In genomic region chr17:35896011-35896587, GRCh38 we compare ENCODE assay signal across 12 cellular contexts. TPM values are rescaled to one million over a fixed set of nuclear protein-coding genes. Genes with fewer than 3 reads are reported as not detected.
A peak's percentile ranks its signal among the peaks of the same experiment; 100 is the strongest.
DNase-seq lines count a peak whose midpoint lies in the region; TF ChIP-seq lines count a peak whose summit lies in the region.
"Had no signal": no experiment of that assay in that cellular context is flagged by ENCODE, and none has a peak within 500 bp of the region (broad histone marks: within the 10 kb centered on the region; RNA-seq: fewer than 3 reads in every experiment).

No MANE protein-coding gene starts in this region.

- peak; percentile 38 for DNase-seq in stimulated activated naive CD4-positive, alpha-beta T cell treated with Interleukin-2 at 50 U/mL for 16 hours (lab: John Stamatoyannopoulos, UW)
- no peak for DNase-seq in stimulated activated naive CD4-positive, alpha-beta T cell (lab: John Stamatoyannopoulos, UW)
- peak; percentile 18 for DNase-seq in OCI-M1 (lab: John Stamatoyannopoulos, UW)
- peak; percentile 21 to 72 for DNase-seq in cardiac fibroblast (ENCODE audit: low read depth in 2 of 2)
- DNase-seq in ascending aorta (ENCODE audit: low spot score in 2 of 2) = no peak
- DNase-seq in inferior parietal cortex (ENCODE audit: extremely low spot score) = no peak
- no peak for DNase-seq in RWPE1 (ENCODE audit: low spot score)
- no peak for DNase-seq in thyroid gland
- DNase-seq: CD4-positive, CD25-positive, alpha-beta regulatory T cell; effector CD8-positive, alpha-beta T cell; ovary had no signal

- H3K27ac ChIP-seq in ascending aorta = no peak overlapping the region
- no peak overlapping the region for H3K27ac ChIP-seq in RWPE1
- no peak overlapping the region for H3K27ac ChIP-seq in thyroid gland
- H3K27ac ChIP-seq: ovary had no signal

- no peak for TF ChIP-seq CTCF in cardiac fibroblast (IDR thresholded peaks at IDR 0.05; ENCODE audit: low read depth, low read length)
- TF ChIP-seq CTCF in ascending aorta (IDR thresholded peaks at IDR 0.05) = no peak
- TF ChIP-seq CTCF in RWPE1 (conservative IDR thresholded peaks at IDR 0.05; ENCODE audit: low read depth) = no peak
- TF ChIP-seq CTCF in thyroid gland (IDR thresholded peaks at IDR 0.05) = no peak

- H3K9me3 ChIP-seq in ascending aorta = no peaks in the 10 kb centered on the region
- H3K9me3 ChIP-seq in thyroid gland = no peaks in the 10 kb centered on the region
- H3K9me3 ChIP-seq: ovary had no signal

- TF ChIP-seq POLR2A in thyroid gland (IDR thresholded peaks at IDR 0.05) = no peak

- H3K36me3 ChIP-seq in ascending aorta = no peaks in the 10 kb centered on the region
- no peaks in the 10 kb centered on the region for H3K36me3 ChIP-seq in thyroid gland
- H3K36me3 ChIP-seq: ovary had no signal

- POLR2A ChIA-PET in RWPE1 (lab: Yijun Ruan, JAX; ENCODE audit: low non-redundant PET) = no interaction called here

- intact Hi-C loops in ascending aorta (cut with DNase I) (no loop called here), thyroid gland (cut with DNase I) (no loop called here)

- WGBS in thyroid gland, 2 donors = 81 to 92% methylated on average over 10 of the region's 10 CpGs

- no peaks in the 10 kb centered on the region for H3K4me1 ChIP-seq in ascending aorta
- no peaks in the 10 kb centered on the region for H3K4me1 ChIP-seq in thyroid gland

- CTCF ChIA-PET in RWPE1 (lab: Yijun Ruan, JAX) = interaction anchor here (0.6 kb wide), 1 partner anchor 1354 kb away, joined by 5 read pairs; no protein-coding TSS in a partner anchor

- H3K27me3 ChIP-seq in ascending aorta = no peaks in the 10 kb centered on the region
- no peaks in the 10 kb centered on the region for H3K27me3 ChIP-seq in thyroid gland
- H3K27me3 ChIP-seq: ovary had no signal

- H3K4me3 ChIP-seq in cardiac fibroblast (replicated peaks in 1 of 2; ENCODE audit: low read depth in 2 of 2, low read length in 2 of 2) (no peak overlapping the region), ascending aorta (no peak overlapping the region), thyroid gland (replicated peaks in 1 of 3) (no peak overlapping the region)
- H3K4me3 ChIP-seq: ovary had no signal

RNA-seq across cellular contexts. Expression of gene CCL5, which starts 15.9 kb away (rescaled TPM):
- total RNA-seq in ascending aorta (43.2 TPM), thyroid gland (1 to 10 TPM; 2.1 to 5.3 (median 3.8) TPM)

RNA-seq across cellular contexts. Expression of gene HEATR9, which starts 27.4 kb away (rescaled TPM):
- not detected for total RNA-seq in ascending aorta
- under 1 TPM in 1 of 4 donors, not detected in 3; 0.40 TPM for total RNA-seq in thyroid gland
- total RNA-seq: CD4-positive, CD25-positive, alpha-beta regulatory T cell; ovary; RPMI7951 had no signal

RNA-seq across cellular contexts. Expression of gene RDM1, which starts 34.5 kb away (rescaled TPM):
- total RNA-seq in ascending aorta = not detected
- total RNA-seq in thyroid gland = under 1 TPM in 1 of 4 donors, not detected in 3; 0.93 TPM
- total RNA-seq: CD4-positive, CD25-positive, alpha-beta regulatory T cell; ovary had no signal

RNA-seq across cellular contexts. Expression of gene LYZL6, which starts 47.4 kb away (rescaled TPM):
- total RNA-seq in ascending aorta (not detected), thyroid gland (not detected)
- total RNA-seq: CD4-positive, CD25-positive, alpha-beta regulatory T cell; ovary; RPMI7951 had no signal

Comparison
In these comparisons a context has a peak if more than half of its experiments do, and no peak if none do; other contexts are left out.
1. DNase-seq: peak in stimulated activated naive CD4-positive, alpha-beta T cell treated with Interleukin-2 at 50 U/mL for 16 hours (single experiment), OCI-M1 (single experiment) and cardiac fibroblast (2 of 2); none in stimulated activated naive CD4-positive, alpha-beta T cell (0 of 6), ascending aorta (0 of 2), inferior parietal cortex (single experiment), RWPE1 (single experiment) and thyroid gland (0 of 2).